ENCODE assay signal across 1 cellular context in the genomic region with DNA sequence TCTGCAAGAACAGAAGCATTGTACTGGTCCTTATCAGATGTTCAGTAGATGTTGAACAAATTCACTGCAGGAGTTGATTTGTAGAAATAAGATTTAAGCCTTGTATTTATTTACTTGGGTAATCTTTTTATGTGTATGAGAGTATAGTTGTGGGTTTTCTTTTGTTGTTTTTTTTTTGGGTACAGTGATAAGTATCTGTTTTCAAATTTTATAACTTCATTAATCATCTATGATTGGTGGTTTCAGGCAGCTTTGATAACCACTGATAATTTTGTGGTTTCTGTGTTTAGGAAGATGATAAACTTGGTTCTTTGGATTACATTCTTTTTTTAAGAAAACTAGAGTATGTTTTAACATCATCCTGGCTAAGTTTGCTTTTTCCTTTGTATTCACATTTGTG.
TF ChIP-seq lines count a peak whose summit lies in the region.

No MANE protein-coding gene starts in this region.

TF ChIP-seq in HEK293, 187 proteins besides CTCF, POLR2A, EP300 and RAD21 (continued from another document and continues in another):
- no peak for TF ChIP-seq ZNF280D (tag by site-specific recombination; IDR thresholded peaks at IDR 0.05)
- no peak for TF ChIP-seq ZNF175 (tag by site-specific recombination; IDR thresholded peaks at IDR 0.05)
- TF ChIP-seq ZNF626 (tag by site-specific recombination; IDR thresholded peaks at IDR 0.05) = no peak
- no peak for TF ChIP-seq ZNF23 (tag by site-specific recombination; IDR thresholded peaks at IDR 0.05; ENCODE audit: borderline replicate concordance)
- TF ChIP-seq, protein P1, sequence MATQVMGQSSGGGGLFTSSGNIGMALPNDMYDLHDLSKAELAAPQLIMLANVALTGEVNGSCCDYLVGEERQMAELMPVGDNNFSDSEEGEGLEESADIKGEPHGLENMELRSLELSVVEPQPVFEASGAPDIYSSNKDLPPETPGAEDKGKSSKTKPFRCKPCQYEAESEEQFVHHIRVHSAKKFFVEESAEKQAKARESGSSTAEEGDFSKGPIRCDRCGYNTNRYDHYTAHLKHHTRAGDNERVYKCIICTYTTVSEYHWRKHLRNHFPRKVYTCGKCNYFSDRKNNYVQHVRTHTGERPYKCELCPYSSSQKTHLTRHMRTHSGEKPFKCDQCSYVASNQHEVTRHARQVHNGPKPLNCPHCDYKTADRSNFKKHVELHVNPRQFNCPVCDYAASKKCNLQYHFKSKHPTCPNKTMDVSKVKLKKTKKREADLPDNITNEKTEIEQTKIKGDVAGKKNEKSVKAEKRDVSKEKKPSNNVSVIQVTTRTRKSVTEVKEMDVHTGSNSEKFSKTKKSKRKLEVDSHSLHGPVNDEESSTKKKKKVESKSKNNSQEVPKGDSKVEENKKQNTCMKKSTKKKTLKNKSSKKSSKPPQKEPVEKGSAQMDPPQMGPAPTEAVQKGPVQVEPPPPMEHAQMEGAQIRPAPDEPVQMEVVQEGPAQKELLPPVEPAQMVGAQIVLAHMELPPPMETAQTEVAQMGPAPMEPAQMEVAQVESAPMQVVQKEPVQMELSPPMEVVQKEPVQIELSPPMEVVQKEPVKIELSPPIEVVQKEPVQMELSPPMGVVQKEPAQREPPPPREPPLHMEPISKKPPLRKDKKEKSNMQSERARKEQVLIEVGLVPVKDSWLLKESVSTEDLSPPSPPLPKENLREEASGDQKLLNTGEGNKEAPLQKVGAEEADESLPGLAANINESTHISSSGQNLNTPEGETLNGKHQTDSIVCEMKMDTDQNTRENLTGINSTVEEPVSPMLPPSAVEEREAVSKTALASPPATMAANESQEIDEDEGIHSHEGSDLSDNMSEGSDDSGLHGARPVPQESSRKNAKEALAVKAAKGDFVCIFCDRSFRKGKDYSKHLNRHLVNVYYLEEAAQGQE (tag by site-specific recombination; IDR thresholded peaks at IDR 0.05) = no peak
- TF ChIP-seq SETDB1 (IDR thresholded peaks at IDR 0.05; ENCODE audit: insufficient read length, low read length) = no peak
- TF ChIP-seq ZNF747 (tag by site-specific recombination; IDR thresholded peaks at IDR 0.05) = no peak
- TF ChIP-seq ZNF560 (tag by site-specific recombination; IDR thresholded peaks at IDR 0.05; ENCODE audit: borderline replicate concordance) = no peak
- TF ChIP-seq ZNF239 (tag by site-specific recombination; IDR thresholded peaks at IDR 0.05) = no peak
- TF ChIP-seq YY2 (tag by site-specific recombination; IDR thresholded peaks at IDR 0.05) = no peak
- TF ChIP-seq ZNF610 (tag by site-specific recombination; IDR thresholded peaks at IDR 0.05; ENCODE audit: borderline replicate concordance) = no peak
- no peak for TF ChIP-seq ZNF37A (tag by site-specific recombination; IDR thresholded peaks at IDR 0.05)
- TF ChIP-seq GLI4 (tag by site-specific recombination; IDR thresholded peaks at IDR 0.05) = no peak
- peak; percentile 95 for TF ChIP-seq OSR2 (tag by site-specific recombination; IDR thresholded peaks at IDR 0.05)
- TF ChIP-seq OVOL3 (tag by site-specific recombination; IDR thresholded peaks at IDR 0.05) = peak; percentile 80
- peak; percentile 52; the same call in 1 of the 2 replicates for TF ChIP-seq ZNF366 (tag by site-specific recombination; conservative IDR thresholded peaks at IDR 0.05)
- peak; percentile 61 for TF ChIP-seq BCL6B (tag by site-specific recombination; IDR thresholded peaks at IDR 0.05)
- TF ChIP-seq ZNF138 (tag by site-specific recombination; IDR thresholded peaks at IDR 0.05; ENCODE audit: borderline replicate concordance) = no peak
- no peak for TF ChIP-seq ZNF302 (tag by site-specific recombination; IDR thresholded peaks at IDR 0.05; ENCODE audit: low read depth)
- TF ChIP-seq, protein P2, sequence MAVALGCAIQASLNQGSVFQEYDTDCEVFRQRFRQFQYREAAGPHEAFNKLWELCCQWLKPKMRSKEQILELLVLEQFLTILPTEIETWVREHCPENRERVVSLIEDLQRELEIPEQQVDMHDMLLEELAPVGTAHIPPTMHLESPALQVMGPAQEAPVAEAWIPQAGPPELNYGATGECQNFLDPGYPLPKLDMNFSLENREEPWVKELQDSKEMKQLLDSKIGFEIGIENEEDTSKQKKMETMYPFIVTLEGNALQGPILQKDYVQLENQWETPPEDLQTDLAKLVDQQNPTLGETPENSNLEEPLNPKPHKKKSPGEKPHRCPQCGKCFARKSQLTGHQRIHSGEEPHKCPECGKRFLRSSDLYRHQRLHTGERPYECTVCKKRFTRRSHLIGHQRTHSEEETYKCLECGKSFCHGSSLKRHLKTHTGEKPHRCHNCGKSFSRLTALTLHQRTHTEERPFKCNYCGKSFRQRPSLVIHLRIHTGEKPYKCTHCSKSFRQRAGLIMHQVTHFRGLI (tag by site-specific recombination; IDR thresholded peaks at IDR 0.05) = 0 out of 2 replicates have a peak, but pooled peaks have one; percentile 47
- peak; percentile 72 for TF ChIP-seq PRDM4 (tag by site-specific recombination; IDR thresholded peaks at IDR 0.05)
- TF ChIP-seq ZBTB20 (tag by site-specific recombination; IDR thresholded peaks at IDR 0.05) = no peak
- TF ChIP-seq ZNF133 (tag by site-specific recombination; IDR thresholded peaks at IDR 0.05) = no peak
- TF ChIP-seq PRDM10 (tag by site-specific recombination; IDR thresholded peaks at IDR 0.05) = no peak
- TF ChIP-seq, protein P3, sequence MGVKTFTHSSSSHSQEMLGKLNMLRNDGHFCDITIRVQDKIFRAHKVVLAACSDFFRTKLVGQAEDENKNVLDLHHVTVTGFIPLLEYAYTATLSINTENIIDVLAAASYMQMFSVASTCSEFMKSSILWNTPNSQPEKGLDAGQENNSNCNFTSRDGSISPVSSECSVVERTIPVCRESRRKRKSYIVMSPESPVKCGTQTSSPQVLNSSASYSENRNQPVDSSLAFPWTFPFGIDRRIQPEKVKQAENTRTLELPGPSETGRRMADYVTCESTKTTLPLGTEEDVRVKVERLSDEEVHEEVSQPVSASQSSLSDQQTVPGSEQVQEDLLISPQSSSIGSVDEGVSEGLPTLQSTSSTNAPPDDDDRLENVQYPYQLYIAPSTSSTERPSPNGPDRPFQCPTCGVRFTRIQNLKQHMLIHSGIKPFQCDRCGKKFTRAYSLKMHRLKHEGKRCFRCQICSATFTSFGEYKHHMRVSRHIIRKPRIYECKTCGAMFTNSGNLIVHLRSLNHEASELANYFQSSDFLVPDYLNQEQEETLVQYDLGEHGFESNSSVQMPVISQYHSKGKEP (tag by site-specific recombination; IDR thresholded peaks at IDR 0.05) = no peak
- TF ChIP-seq ZNF776 (tag by site-specific recombination; IDR thresholded peaks at IDR 0.05; ENCODE audit: borderline replicate concordance) = no peak
- no peak for TF ChIP-seq ZNF561 (tag by site-specific recombination; IDR thresholded peaks at IDR 0.05; ENCODE audit: borderline replicate concordance)
- no peak for TF ChIP-seq ZNF169 (tag by site-specific recombination; IDR thresholded peaks at IDR 0.05)
- TF ChIP-seq ZNF112 (tag by site-specific recombination; IDR thresholded peaks at IDR 0.05) = no peak
- no peak for TF ChIP-seq MEIS1 (CRISPR knock-in tag; IDR thresholded peaks at IDR 0.05; ENCODE audit: borderline replicate concordance)
- TF ChIP-seq ZNF518A (tag by site-specific recombination; conservative IDR thresholded peaks at IDR 0.05; ENCODE audit: low read depth) = 0 out of 2 replicates have a peak, but pooled peaks have one; percentile 26
